Comparison of ENCODE assay signal across 27 cellular contexts in genomic region chr7:85232068-85232467, GRCh38. TPM values are rescaled to one million over a fixed set of nuclear protein-coding genes. Genes with fewer than 3 reads are reported as not detected.
"Had no signal": no experiment of that assay in that cellular context is flagged by ENCODE, and none has a peak within 500 bp of the region (broad histone marks: within the 10 kb centered on the region; RNA-seq: fewer than 3 reads in every experiment).

No MANE protein-coding gene starts in this region.

- H3K9me3 ChIP-seq: esophagus squamous epithelium, prostate gland, thyroid gland, vagina had no signal

- H3K27me3 ChIP-seq: esophagus squamous epithelium, spleen, thyroid gland, vagina had no signal

- DNase-seq: dermis blood vessel endothelial cell; effector memory CD4-positive, alpha-beta T cell; erythroblast; esophagus squamous epithelium; foreskin melanocyte; immature natural killer cell; left ventricle myocardium superior; mesenchymal stem cell; midbrain; naive thymus-derived CD4-positive, alpha-beta T cell; right cardiac atrium; stimulated activated CD4-positive, alpha-beta T cell treated with anti-CD3 and anti-CD28 coated beads, Interleukin-4, amount 100 ng/mL, for 1 hour; stimulated activated CD8-positive, alpha-beta memory T cell treated with anti-CD3 and anti-CD28 coated beads, Interleukin-4, amount 100 ng/mL, for 48 hours; stimulated activated naive CD4-positive, alpha-beta T cell; stimulated activated naive CD8-positive, alpha-beta T cell treated with anti-CD3 and anti-CD28 coated beads, Interleukin-15, amount 100 ng/mL, for 72 hours; thyroid gland; trophoblast cell had no signal

- ATAC-seq: left ventricle myocardium superior; naive thymus-derived CD4-positive, alpha-beta T cell; right cardiac atrium; stimulated activated naive CD8-positive, alpha-beta T cell treated with anti-CD3 and anti-CD28 coated beads, Interleukin-15, amount 100 ng/mL, for 72 hours had no signal

- H3K79me2 ChIP-seq: parathyroid adenoma had no signal

- FAIRE-seq: endothelial cell of umbilical vein, keratinocyte had no signal

- H3K9ac ChIP-seq: neural progenitor cell, parathyroid adenoma had no signal

- H3K4me1 ChIP-seq: esophagus squamous epithelium, neural progenitor cell, parathyroid adenoma, prostate gland, thyroid gland, vagina had no signal

- H3K27ac ChIP-seq: coronary artery, esophagus squamous epithelium, neural progenitor cell, parathyroid adenoma, prostate gland, skin epidermis, spleen, thyroid gland, vagina had no signal

- H3K4me2 ChIP-seq: neural progenitor cell had no signal

- H2AFZ ChIP-seq: neural progenitor cell, parathyroid adenoma had no signal

- H3K4me3 ChIP-seq: coronary artery, esophagus squamous epithelium, lung, neural progenitor cell, prostate gland, skin epidermis, spleen, thyroid gland, vagina had no signal

- H3K36me3 ChIP-seq: esophagus squamous epithelium, neural progenitor cell, prostate gland, spleen, thyroid gland, vagina had no signal

RNA-seq across cellular contexts. Expression of gene SEMA3D, which starts 45.2 kb away (rescaled TPM):
- total RNA-seq: naive thymus-derived CD4-positive, alpha-beta T cell had no signal
- polyA plus RNA-seq: immature natural killer cell; naive thymus-derived CD4-positive, alpha-beta T cell had no signal
